In genomic region chr22:20524004-20524481, GRCh38 we compare ENCODE assay signal across 1 cellular context.
A peak's percentile ranks its signal among the peaks of the same experiment; 100 is the strongest.
TF ChIP-seq lines count a peak whose summit lies in the region.

No MANE protein-coding gene starts in this region.

TF ChIP-seq in K562, 482 proteins besides CTCF, POLR2A, EP300 and RAD21 (continued from another document and continues in another):
- TF ChIP-seq ZMIZ1 (IDR thresholded peaks at IDR 0.05; ENCODE audit: low read depth in 2 of 2, low read length in 2 of 2) (0 out of 4 replicates have a peak, but pooled peaks of 1 of the 2 experiments have one; percentile 31), ZNF311 (CRISPR knock-in tag; IDR thresholded peaks at IDR 0.05) (no peak), MTA3 (IDR thresholded peaks at IDR 0.05; ENCODE audit: borderline replicate concordance) (no peak), ZNF584 (CRISPR knock-in tag; IDR thresholded peaks at IDR 0.05; ENCODE audit: low read depth) (no peak; the same call in 1 of the 2 replicates), RBM14 (IDR thresholded peaks at IDR 0.05; ENCODE audit: borderline replicate concordance, insufficient read depth, low read depth, low read length) (no peak), BRCA1 (IDR thresholded peaks at IDR 0.05) (no peak), BRCA1 (CRISPR knock-in tag; IDR thresholded peaks at IDR 0.05) (no peak), DEAF1 (CRISPR knock-in tag; IDR thresholded peaks at IDR 0.05) (no peak), ZZZ3 (IDR thresholded peaks at IDR 0.05) (no peak), MITF (IDR thresholded peaks at IDR 0.05) (no peak), ZNF778 (CRISPR knock-in tag; IDR thresholded peaks at IDR 0.05) (no peak), MAFG (tag; conservative IDR thresholded peaks at IDR 0.05) (no peak), PURB (CRISPR knock-in tag; IDR thresholded peaks at IDR 0.05; ENCODE audit: low read depth) (no peak), SNIP1 (IDR thresholded peaks at IDR 0.05; ENCODE audit: low read depth) (no peak), ZNF551 (CRISPR knock-in tag; IDR thresholded peaks at IDR 0.05) (no peak), TSC22D4 (tag; IDR thresholded peaks at IDR 0.05) (no peak), WHSC1 (IDR thresholded peaks at IDR 0.05; ENCODE audit: low read length) (peak; percentile 95), TFAM (CRISPR knock-in tag; conservative IDR thresholded peaks at IDR 0.05) (no peak), ZNF232 (CRISPR knock-in tag; IDR thresholded peaks at IDR 0.05) (no peak), CEBPZ (IDR thresholded peaks at IDR 0.05; ENCODE audit: borderline replicate concordance, low read depth, low read length) (no peak), ZNF589 (CRISPR knock-in tag; IDR thresholded peaks at IDR 0.05; ENCODE audit: low read depth) (0 out of 2 replicates have a peak, but pooled peaks have one; percentile 15), E2F3 (CRISPR knock-in tag; IDR thresholded peaks at IDR 0.05) (no peak), RFX5 (IDR thresholded peaks at IDR 0.05; ENCODE audit: low read depth, low read length) (no peak), SIN3A (IDR thresholded peaks at IDR 0.05; ENCODE audit: borderline replicate concordance in 2 of 2, control insufficient read depth in 1 of 2, low read depth in 2 of 2, low read length in 2 of 2) (peak in 1 of 2 experiments; percentile 22; a peak in 1 of 4 replicates), FOXK1 (CRISPR knock-in tag; IDR thresholded peaks at IDR 0.05; ENCODE audit: borderline replicate concordance) (no peak), BCLAF1 (IDR thresholded peaks at IDR 0.05; ENCODE audit: borderline replicate concordance in 1 of 2, control insufficient read depth in 1 of 2, low read depth in 2 of 2, low read length in 1 of 2) (no peak), MECOM (CRISPR knock-in tag; IDR thresholded peaks at IDR 0.05) (0 out of 2 replicates have a peak, but pooled peaks have one; percentile 53), CEBPB (tag; IDR thresholded peaks at IDR 0.05) (no peak), HOMEZ (CRISPR knock-in tag; IDR thresholded peaks at IDR 0.05) (no peak), ETV5 (CRISPR knock-in tag; IDR thresholded peaks at IDR 0.05; ENCODE audit: low read depth) (peak; percentile 35; the same call in 1 of the 2 replicates), ZBTB26 (CRISPR knock-in tag; IDR thresholded peaks at IDR 0.05) (no peak), MAFK (IDR thresholded peaks at IDR 0.05; ENCODE audit: low read length) (no peak; the same call in 1 of the 2 replicates), ZNF212 (CRISPR knock-in tag; IDR thresholded peaks at IDR 0.05) (no peak), IFI16 (CRISPR knock-in tag; IDR thresholded peaks at IDR 0.05) (no peak), TAF1 (IDR thresholded peaks at IDR 0.05; ENCODE audit: control insufficient read depth, extremely low read depth, insufficient read depth, low read length, severe bottlenecking) (no peak), EHMT2 (IDR thresholded peaks at IDR 0.05) (no peak), USF1 (CRISPR knock-in tag; IDR thresholded peaks at IDR 0.05) (no peak), RCOR1 (IDR thresholded peaks at IDR 0.05; ENCODE audit: borderline replicate concordance in 1 of 2, low read depth in 2 of 2, low read length in 2 of 2) (0 out of 4 replicates have a peak, but pooled peaks of 1 of the 2 experiments have one; percentile 23), FOXO4 (CRISPR knock-in tag; IDR thresholded peaks at IDR 0.05) (no peak), RBBP5 (IDR thresholded peaks at IDR 0.05; ENCODE audit: borderline replicate concordance, insufficient read depth, low read length, poor library complexity, severe bottlenecking) (no peak), CREM (IDR thresholded peaks at IDR 0.05; ENCODE audit: low read depth) (no peak), NCOR1 (IDR thresholded peaks at IDR 0.05) (no peak), RAD51 (IDR thresholded peaks at IDR 0.05; ENCODE audit: borderline replicate concordance, low read depth) (no peak), ZNF644 (tag; IDR thresholded peaks at IDR 0.05; ENCODE audit: low read depth) (no peak), MCM5 (IDR thresholded peaks at IDR 0.05; ENCODE audit: low read depth) (no peak), CSDE1 (IDR thresholded peaks at IDR 0.05) (no peak), ZNF785 (CRISPR knock-in tag; IDR thresholded peaks at IDR 0.05) (no peak), PPARD (CRISPR knock-in tag; IDR thresholded peaks at IDR 0.05) (no peak), THAP7 (CRISPR knock-in tag; IDR thresholded peaks at IDR 0.05) (0 out of 2 replicates have a peak, but pooled peaks have one; percentile 37)
